In genomic region chr1:111193712-111194480, GRCh38 we compare ENCODE assay signal across 13 cellular contexts. TPM values are rescaled to one million over a fixed set of nuclear protein-coding genes. Genes with fewer than 3 reads are reported as not detected.
DNase-seq lines count a peak whose midpoint lies in the region; ATAC-seq and TF ChIP-seq lines count a peak whose summit lies in the region.
"Had no signal": no experiment of that assay in that cellular context is flagged by ENCODE, and none has a peak within 500 bp of the region (broad histone marks: within the 10 kb centered on the region; RNA-seq: fewer than 3 reads in every experiment).

No MANE protein-coding gene starts in this region.

- no peaks in the 10 kb centered on the region for H3K27me3 ChIP-seq in CD8-positive, alpha-beta memory T cell (ENCODE audit: insufficient read depth, low read length, poor library complexity, severe bottlenecking)
- H3K27me3 ChIP-seq in colonic mucosa = no peaks in the 10 kb centered on the region
- H3K27me3 ChIP-seq: MG63 had no signal

- H3K4me3 Mint-ChIP-seq in CD8-positive, alpha-beta memory T cell = peak overlapping the region; percentile 71 to 100 (median 98)
- H3K4me3 Mint-ChIP-seq in naive thymus-derived CD8-positive, alpha-beta T cell = peak overlapping the region; percentile 72 to 100 (median 99)

- intact Hi-C loops in colonic mucosa (cut with DNase I) = no loop called here

- H3K4me1 Mint-ChIP-seq in CD8-positive, alpha-beta memory T cell = peaks cover 89 to 92% (median 90%) of the 10 kb centered on the region in 3 donors
- peaks cover 68 to 100% (median 88%) of the 10 kb centered on the region in 4 donors for H3K4me1 Mint-ChIP-seq in naive thymus-derived CD8-positive, alpha-beta T cell

- no peak overlapping the region for H3K27ac ChIP-seq in CD8-positive, alpha-beta memory T cell (ENCODE audit: low read depth, low read length)
- H3K27ac ChIP-seq in KOPT-K1 (ENCODE audit: low read depth, low read length, poor library complexity, severe bottlenecking) = peak overlapping the region; percentile 99
- H3K27ac ChIP-seq in colonic mucosa = peak overlapping the region; percentile 68

- H3K9me3 Mint-ChIP-seq in CD8-positive, alpha-beta memory T cell = no peaks in the 10 kb centered on the region
- no peaks in the 10 kb centered on the region for H3K9me3 Mint-ChIP-seq in naive thymus-derived CD8-positive, alpha-beta T cell

- H3K36me3 ChIP-seq in CD8-positive, alpha-beta memory T cell (ENCODE audit: insufficient read depth, low read length) = peaks cover 97% of the 10 kb centered on the region
- H3K36me3 ChIP-seq in KOPT-K1 (ENCODE audit: insufficient read depth, low read length) (peaks cover 100% of the 10 kb centered on the region), colonic mucosa (peaks cover 6% of the 10 kb centered on the region)

- no peak for ATAC-seq in naive thymus-derived CD8-positive, alpha-beta T cell
- ATAC-seq in HG02870 (IDR thresholded peaks at IDR 0.05; ENCODE audit: unreplicated experiment) (no peak), GM19467 (IDR thresholded peaks at IDR 0.05; ENCODE audit: unreplicated experiment) (no peak), HG03045 (IDR thresholded peaks at IDR 0.05; ENCODE audit: unreplicated experiment) (no peak)

- H3K4me3 ChIP-seq in CD8-positive, alpha-beta memory T cell (ENCODE audit: low read length) = peak overlapping the region; percentile 33
- H3K4me3 ChIP-seq in colonic mucosa = no peak overlapping the region
- H3K4me3 ChIP-seq: MG63 had no signal

- H3K27ac Mint-ChIP-seq in CD8-positive, alpha-beta memory T cell = peak overlapping the region; percentile 93 to 100 (median 96)
- H3K27ac Mint-ChIP-seq in naive thymus-derived CD8-positive, alpha-beta T cell = peak overlapping the region; percentile 78 to 99 (median 96)

- peak overlapping the region in 1 of 2 donors; percentile 28 for H3K9ac ChIP-seq in colonic mucosa (ENCODE audit: low read depth in 2 of 2, low read length in 2 of 2)

- no peak for DNase-seq in CD8-positive, alpha-beta memory T cell
- peak; percentile 61 for DNase-seq in colonic mucosa
- DNase-seq in naive thymus-derived CD8-positive, alpha-beta T cell = no peak
- DNase-seq in dermis blood vessel endothelial cell = no peak
- DNase-seq: foreskin melanocyte, MG63, NCI-H524, retina had no signal

- POLR2A ChIA-PET in CD8-positive, alpha-beta memory T cell (lab: Charles Lee) = interaction anchor here (1.0 to 1.8 kb wide), 2 partner anchors 10 to 22 kb away, joined by 4 to 6 read pairs; no protein-coding TSS in a partner anchor
- POLR2A ChIA-PET in naive thymus-derived CD8-positive, alpha-beta T cell (lab: Charles Lee) = interaction anchor here (1.1 to 20.0 kb wide), 5 partner anchors 4 to 141 kb away, joined by 4 to 1200 read pairs (median 221); partner anchors contain the start of genes CEPT1, CHI3L2, DENND2D and DRAM2

- peaks cover 64 to 99% (median 67%) of the 10 kb centered on the region in 3 donors for H3K36me3 Mint-ChIP-seq in CD8-positive, alpha-beta memory T cell
- H3K36me3 Mint-ChIP-seq in naive thymus-derived CD8-positive, alpha-beta T cell = peaks cover 56 to 100% (median 88%) of the 10 kb centered on the region in 3 donors

- no peak for TF ChIP-seq CTCF in colonic mucosa (IDR thresholded peaks at IDR 0.05)

- H3K27me3 Mint-ChIP-seq in CD8-positive, alpha-beta memory T cell = no peaks in the 10 kb centered on the region
- no peaks in the 10 kb centered on the region for H3K27me3 Mint-ChIP-seq in naive thymus-derived CD8-positive, alpha-beta T cell

- CTCF ChIA-PET in CD8-positive, alpha-beta memory T cell (lab: Charles Lee) = interaction anchor here (0.8 to 2.2 kb wide), 5 partner anchors 25 to 141 kb away, joined by 3 to 9 read pairs (median 3); no protein-coding TSS in a partner anchor

- no peaks in the 10 kb centered on the region for H3K9me3 ChIP-seq in CD8-positive, alpha-beta memory T cell (ENCODE audit: low read length)
- H3K9me3 ChIP-seq in KOPT-K1 (ENCODE audit: insufficient read depth, low read length, poor library complexity, severe bottlenecking) = no peaks in the 10 kb centered on the region
- no peaks in the 10 kb centered on the region for H3K9me3 ChIP-seq in colonic mucosa
- H3K9me3 ChIP-seq: MG63 had no signal

- H3K4me1 ChIP-seq in CD8-positive, alpha-beta memory T cell (ENCODE audit: insufficient read depth, low read length) = peaks cover 85% of the 10 kb centered on the region
- peaks cover 5% of the 10 kb centered on the region for H3K4me1 ChIP-seq in colonic mucosa

RNA-seq across cellular contexts. Expression of gene DENND2D, which starts 6.5 kb away (rescaled TPM):
- 100 to 1,000 TPM; 185 to 196 TPM for total RNA-seq in CD8-positive, alpha-beta memory T cell
- polyA plus RNA-seq in CD8-positive, alpha-beta memory T cell = 258 TPM
- total RNA-seq in colonic mucosa = 10 to 100 TPM; 51.0 to 65.2 TPM
- total RNA-seq in naive thymus-derived CD8-positive, alpha-beta T cell = 100 to 1,000 TPM; 274 to 289 TPM
- 100 to 1,000 TPM; 161 to 395 (median 225) TPM for polyA plus RNA-seq in naive thymus-derived CD8-positive, alpha-beta T cell
- 2.6 and 2.7 TPM in 2 replicates for total RNA-seq in dermis blood vessel endothelial cell

RNA-seq across cellular contexts. Expression of gene CHI3L2, which starts 33.6 kb away (rescaled TPM):
- total RNA-seq in CD8-positive, alpha-beta memory T cell = 1 to 10 TPM; 1.6 to 1.9 TPM
- polyA plus RNA-seq in CD8-positive, alpha-beta memory T cell = 20.8 TPM
- total RNA-seq in colonic mucosa = under 1 TPM; 0.49 to 0.53 TPM
- total RNA-seq in naive thymus-derived CD8-positive, alpha-beta T cell = 1 to 10 TPM; 5.7 to 6.5 TPM
- 10 to 100 TPM; 45.4 to 69.0 (median 48.6) TPM for polyA plus RNA-seq in naive thymus-derived CD8-positive, alpha-beta T cell
- total RNA-seq in dermis blood vessel endothelial cell = under 0.01 TPM in 1 of 2 replicates, not detected in the other
- total RNA-seq: lung microvascular endothelial cell had no signal

RNA-seq across cellular contexts. Expression of gene CEPT1, which starts 53.9 kb away (rescaled TPM):
- total RNA-seq in CD8-positive, alpha-beta memory T cell = 10 to 100 TPM; 38.9 to 41.3 TPM
- 23.4 TPM for polyA plus RNA-seq in CD8-positive, alpha-beta memory T cell
- total RNA-seq in colonic mucosa = 10 to 100 TPM; 35.7 to 38.7 TPM
- 10 to 100 TPM; 55.9 to 59.9 TPM for total RNA-seq in naive thymus-derived CD8-positive, alpha-beta T cell
- polyA plus RNA-seq in naive thymus-derived CD8-positive, alpha-beta T cell = 10 to 100 TPM; 18.0 to 28.6 (median 27.2) TPM
- 41.9 and 57.7 TPM in 2 replicates for total RNA-seq in dermis blood vessel endothelial cell

RNA-seq across cellular contexts. Expression of gene DRAM2, which starts 54.0 kb away (rescaled TPM):
- 10 to 100 TPM; 25.0 to 27.8 TPM for total RNA-seq in CD8-positive, alpha-beta memory T cell
- polyA plus RNA-seq in CD8-positive, alpha-beta memory T cell = 69.3 TPM
- total RNA-seq in colonic mucosa (10 to 100 TPM; 35.8 to 88.8 TPM), dermis blood vessel endothelial cell (43.1 and 70.1 TPM in 2 replicates)
- total RNA-seq in naive thymus-derived CD8-positive, alpha-beta T cell = 10 to 100 TPM; 50.5 to 51.3 TPM
- polyA plus RNA-seq in naive thymus-derived CD8-positive, alpha-beta T cell = 10 to 100 TPM; 84.3 to 95.3 (median 91.2) TPM

Comparison
In these comparisons a context has a peak if more than half of its experiments do, and no peak if none do; other contexts are left out.
1. RNA of gene DENND2D, which starts 6.5 kb away (total RNA-seq): 274 to 289 TPM in naive thymus-derived CD8-positive, alpha-beta T cell, 185 to 196 TPM in CD8-positive, alpha-beta memory T cell and 51.0 to 65.2 TPM in colonic mucosa; 2.6 to 2.7 TPM in dermis blood vessel endothelial cell; every median in the first group is over 10 times any median in the second.